ENCODE assay signal across 16 cellular contexts in the genomic region with DNA sequence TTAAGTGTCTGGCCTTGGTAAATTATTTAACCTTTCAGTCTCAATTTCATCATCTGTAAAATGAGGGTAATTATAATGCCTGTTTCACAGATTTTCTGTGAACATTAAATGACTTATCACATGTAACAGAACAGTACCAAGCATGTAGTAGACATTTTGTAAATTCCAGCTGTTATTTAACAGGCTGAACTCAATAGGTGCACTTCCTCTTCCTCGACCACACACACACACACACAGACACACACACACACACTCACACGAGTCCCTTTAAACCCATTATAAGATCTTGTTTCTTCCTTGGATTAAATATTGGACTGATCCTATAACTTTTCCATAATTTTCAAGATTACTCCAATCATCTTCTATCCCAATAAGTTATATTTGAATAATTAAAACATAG. TPM values are rescaled to one million over a fixed set of nuclear protein-coding genes. Genes with fewer than 3 reads are reported as not detected.
"Had no signal": no experiment of that assay in that cellular context is flagged by ENCODE, and none has a peak within 500 bp of the region (broad histone marks: within the 10 kb centered on the region; RNA-seq: fewer than 3 reads in every experiment).

No MANE protein-coding gene starts in this region.

- H3K4me1 ChIP-seq: foreskin keratinocyte, left lung, lower lobe of right lung had no signal

- FAIRE-seq: endothelial cell of umbilical vein, keratinocyte had no signal

- H3K27ac ChIP-seq: coronary artery, foreskin keratinocyte, left lung, lower lobe of right lung had no signal

- H3K9me3 ChIP-seq: left lung, lower lobe of right lung had no signal

- H3K27me3 ChIP-seq: left lung had no signal

- ATAC-seq: foreskin keratinocyte, left lung, lower lobe of right lung, natural killer cell, right cardiac atrium had no signal

- DNase-seq: effector CD4-positive, alpha-beta T cell; endodermal cell; erythroblast; foreskin keratinocyte; head of caudate nucleus; left lung; lower lobe of right lung; natural killer cell; right cardiac atrium; stimulated activated CD4-positive, alpha-beta T cell treated with anti-CD3 and anti-CD28 coated beads, Interleukin-2, amount 100 ng/mL, for 48 hours; stimulated activated naive CD4-positive, alpha-beta T cell treated with Interleukin-2 at 50 U/mL for 16 hours; trophoblast cell had no signal

- H3K4me2 ChIP-seq: smooth muscle cell had no signal

- H3K36me3 ChIP-seq: left lung, lower lobe of right lung had no signal

- H3K4me3 ChIP-seq: coronary artery, left lung, lower lobe of right lung, smooth muscle cell had no signal

RNA-seq across cellular contexts. Expression of gene COL25A1, which starts 53.4 kb away (rescaled TPM):
- total RNA-seq: foreskin keratinocyte had no signal
- polyA plus RNA-seq: foreskin keratinocyte, keratinocyte had no signal
